20 cellular contexts compared by ENCODE assay signal in the genomic region with DNA sequence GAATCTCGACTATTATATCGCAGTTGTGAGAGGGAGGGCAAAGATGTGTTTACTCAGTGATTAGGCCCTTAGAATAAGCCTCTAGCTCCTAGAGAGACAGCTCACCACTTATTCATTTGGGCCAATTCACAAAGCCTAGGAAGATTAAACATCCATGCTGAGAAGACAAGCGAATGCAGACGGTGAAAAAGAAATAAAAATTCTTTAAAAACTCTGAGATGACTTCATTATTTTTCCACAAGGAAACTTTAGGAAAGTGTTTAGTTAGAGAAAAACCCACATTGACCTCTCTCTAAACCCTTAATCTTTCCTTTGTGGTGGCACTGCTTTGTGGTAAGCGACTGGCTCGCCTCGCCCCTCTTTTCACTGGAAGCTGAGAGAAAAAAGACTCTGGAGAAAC.
DNase-seq lines count a peak whose midpoint lies in the region; ATAC-seq and TF ChIP-seq lines count a peak whose summit lies in the region.
"Had no signal": no experiment of that assay in that cellular context is flagged by ENCODE, and none has a peak within 500 bp of the region (broad histone marks: within the 10 kb centered on the region; RNA-seq: fewer than 3 reads in every experiment).

No MANE protein-coding gene starts in this region.

- no peaks in the 10 kb centered on the region for H3K9me3 Mint-ChIP-seq in HFFc6
- no peaks in the 10 kb centered on the region for H3K9me3 Mint-ChIP-seq in effector memory CD8-positive, alpha-beta T cell
- H3K9me3 Mint-ChIP-seq: nephron had no signal

- no peak overlapping the region for H3K4me3 Mint-ChIP-seq in HFFc6
- H3K4me3 Mint-ChIP-seq in effector memory CD8-positive, alpha-beta T cell: no peak overlapping the region
- H3K4me3 Mint-ChIP-seq: activated naive CD8-positive, alpha-beta T cell; nephron had no signal

- DNase-seq in HFFc6: no peak
- peak; percentile 68 for DNase-seq in NCI-H2227 treated with DMSO at 0.1 percent for 48 hours (lab: John Stamatoyannopoulos, UW)
- DNase-seq in choroid plexus epithelial cell (ENCODE audit: low read depth): peak; percentile 39
- peak; percentile 47 for DNase-seq in non-pigmented ciliary epithelial cell (ENCODE audit: low read depth)
- DNase-seq in effector memory CD8-positive, alpha-beta T cell: no peak
- no peak for DNase-seq in activated CD8-positive, alpha-beta memory T cell treated with anti-CD3 and anti-CD28 coated beads for 24 hours
- DNase-seq: activated CD4-positive, alpha-beta T cell treated with anti-CD3 and anti-CD28 coated beads for 48 hours; activated T-cell treated with anti-CD3 and anti-CD28 coated beads for 4 hours; central memory CD4-positive, alpha-beta T cell; DMS 273 treated with DMSO at 0.1 percent for 48 hours; NCI-H187 treated with DMSO at 0.1 percent for 48 hours; stimulated activated CD4-positive, alpha-beta T cell treated with anti-CD3 and anti-CD28 coated beads, Interleukin-2, amount 100 ng/mL, for 48 hours; T-helper 9 cell; testis had no signal

- H3K4me1 Mint-ChIP-seq in HFFc6 (ENCODE audit: low read depth): peaks cover 14% of the 10 kb centered on the region
- H3K4me1 Mint-ChIP-seq in effector memory CD8-positive, alpha-beta T cell (ENCODE audit: low read depth in 2 of 2): no peaks in the 10 kb centered on the region
- H3K4me1 Mint-ChIP-seq: nephron had no signal

- no peak for TF ChIP-seq CTCF in HFFc6 (IDR thresholded peaks at IDR 0.05)
- TF ChIP-seq CTCF in choroid plexus epithelial cell (conservative IDR thresholded peaks at IDR 0.05; ENCODE audit: low read depth, low read length): no peak

- H3K27ac Mint-ChIP-seq in HFFc6: peak overlapping the region; percentile 11; the same call in 1 of the 2 replicates
- H3K27ac Mint-ChIP-seq in effector memory CD8-positive, alpha-beta T cell: no peak overlapping the region
- H3K27ac Mint-ChIP-seq: activated naive CD8-positive, alpha-beta T cell; nephron had no signal

- ATAC-seq in effector memory CD8-positive, alpha-beta T cell (replicated peaks): no peak
- no peak for ATAC-seq in HG02610 (IDR thresholded peaks at IDR 0.05; ENCODE audit: unreplicated experiment)
- ATAC-seq: Right ventricle myocardium inferior, sciatic nerve had no signal

- H3K36me3 Mint-ChIP-seq in HFFc6 (ENCODE audit: low read depth): peaks cover 9% of the 10 kb centered on the region; the same call in 1 of the 2 replicates
- H3K36me3 Mint-ChIP-seq in effector memory CD8-positive, alpha-beta T cell (ENCODE audit: insufficient read depth): peaks cover 6% of the 10 kb centered on the region

- no peak overlapping the region for H3K4me3 ChIP-seq in choroid plexus epithelial cell (ENCODE audit: low read depth, low read length)
- H3K4me3 ChIP-seq: lung, testis had no signal

- no peaks in the 10 kb centered on the region for H3K27me3 Mint-ChIP-seq in HFFc6 (ENCODE audit: insufficient read depth)
- no peaks in the 10 kb centered on the region for H3K27me3 Mint-ChIP-seq in effector memory CD8-positive, alpha-beta T cell
- H3K27me3 Mint-ChIP-seq: activated naive CD8-positive, alpha-beta T cell had no signal

Comparison
In these comparisons a context has a peak if more than half of its experiments do, and no peak if none do; other contexts are left out.
1. DNase-seq: peak in NCI-H2227 treated with DMSO at 0.1 percent for 48 hours (single experiment), choroid plexus epithelial cell (single experiment) and non-pigmented ciliary epithelial cell (single experiment); none in HFFc6 (single experiment), effector memory CD8-positive, alpha-beta T cell (0 of 3) and activated CD8-positive, alpha-beta memory T cell treated with anti-CD3 and anti-CD28 coated beads for 24 hours (single experiment).